1 cellular context compared by ENCODE assay signal in the genomic region with DNA sequence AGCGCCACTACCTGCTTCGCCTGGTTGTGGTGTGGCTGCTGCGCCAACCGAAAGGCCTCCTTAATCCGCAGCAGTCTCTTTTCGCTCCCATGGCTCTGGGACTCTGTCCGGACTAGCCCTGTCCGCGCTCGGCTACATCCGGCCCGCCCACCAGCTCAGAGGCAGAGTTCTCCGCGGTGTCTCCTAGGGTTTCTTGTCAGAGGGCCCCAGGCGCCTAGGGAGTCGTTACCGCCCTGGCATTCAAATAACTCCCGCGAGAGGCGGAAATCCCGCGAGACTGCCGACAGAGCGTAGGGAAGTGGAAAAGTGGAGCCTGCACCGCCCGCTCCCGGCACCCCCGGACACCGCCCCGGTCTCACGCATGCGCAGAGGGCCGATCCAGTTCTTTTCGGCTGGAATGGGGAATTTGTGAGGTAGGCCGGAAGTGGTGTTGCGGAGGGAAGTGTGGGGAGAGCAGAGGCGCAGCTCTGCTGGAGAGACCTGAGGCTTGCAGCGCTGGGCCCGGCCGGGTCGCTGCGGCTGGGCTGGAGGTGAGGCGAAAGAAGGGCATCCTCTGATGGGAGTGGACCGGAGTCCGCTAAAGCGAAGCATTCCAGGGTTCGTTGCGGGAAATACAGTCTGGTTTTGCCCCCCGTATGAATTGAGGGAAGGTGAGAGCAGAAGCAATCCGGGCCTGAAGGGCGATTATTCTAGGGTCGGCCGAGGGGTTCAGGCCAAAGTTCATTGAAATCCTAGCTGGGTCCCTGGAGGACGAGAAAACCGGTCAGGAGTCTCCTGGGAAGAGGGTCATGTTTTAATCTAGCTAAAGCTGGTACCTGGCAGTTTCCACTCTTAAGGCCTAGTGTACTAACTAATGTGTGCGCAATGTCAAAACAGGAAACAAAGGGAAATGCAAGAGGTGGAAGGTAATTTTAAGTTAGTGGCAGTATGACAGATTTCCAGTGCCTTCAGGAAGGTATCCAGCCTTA.
TF ChIP-seq lines count a peak whose summit lies in the region.

TSS of gene FAM200B (plus strand) at position 456 of the 968 bp plus-strand sequence. CDS start 5,151 bp downstream, outside the sequence.

TF ChIP-seq in HepG2, 621 proteins besides CTCF, POLR2A, EP300 and RAD21 (continued from another document and continues in another):
- TF ChIP-seq EHMT2 (IDR thresholded peaks at IDR 0.05; ENCODE audit: borderline replicate concordance, low read depth, low read length): no peak
- peak; percentile 89 for TF ChIP-seq ATF7-NPFF (CRISPR knock-in tag; IDR thresholded peaks at IDR 0.05; ENCODE audit: low read depth)
- 0 out of 2 replicates have a peak, but pooled peaks have one; percentile 35 for TF ChIP-seq AKAP8 (CRISPR knock-in tag; IDR thresholded peaks at IDR 0.05)
- no peak for TF ChIP-seq ATF7 (IDR thresholded peaks at IDR 0.05)
- no peak for TF ChIP-seq ATF7 (CRISPR knock-in tag; IDR thresholded peaks at IDR 0.05)
- TF ChIP-seq ZNF672 (CRISPR knock-in tag; IDR thresholded peaks at IDR 0.05): no peak
- TF ChIP-seq FUBP1 (CRISPR knock-in tag; IDR thresholded peaks at IDR 0.05; ENCODE audit: borderline replicate concordance): no peak
- no peak for TF ChIP-seq TAF15 (IDR thresholded peaks at IDR 0.05; ENCODE audit: low read depth, low read length, poor library complexity, severe bottlenecking)
- TF ChIP-seq ZNF562 (CRISPR knock-in tag; IDR thresholded peaks at IDR 0.05; ENCODE audit: borderline replicate concordance): no peak
- no peak for TF ChIP-seq LRRFIP1 (CRISPR knock-in tag; conservative IDR thresholded peaks at IDR 0.05)
- TF ChIP-seq ZFP36 (IDR thresholded peaks at IDR 0.05; ENCODE audit: borderline replicate concordance, low read depth, low read length, partially characterized antibody): no peak
- no peak for TF ChIP-seq ZNF367 (CRISPR knock-in tag; IDR thresholded peaks at IDR 0.05; ENCODE audit: borderline replicate concordance)
- TF ChIP-seq MTA1 (CRISPR knock-in tag; IDR thresholded peaks at IDR 0.05; ENCODE audit: borderline replicate concordance): peak; percentile 11; the same call in 1 of the 2 replicates
- TF ChIP-seq XBP1 (CRISPR knock-in tag; IDR thresholded peaks at IDR 0.05): no peak; the same call in 1 of the 2 replicates
- TF ChIP-seq SP2 (CRISPR knock-in tag; IDR thresholded peaks at IDR 0.05): 0 out of 2 replicates have a peak, but pooled peaks have one; percentile 48
- no peak for TF ChIP-seq SMARCE1 (IDR thresholded peaks at IDR 0.05; ENCODE audit: borderline replicate concordance)
- TF ChIP-seq ONECUT2 (CRISPR knock-in tag; IDR thresholded peaks at IDR 0.05): no peak
- no peak for TF ChIP-seq CENPX (CRISPR knock-in tag; IDR thresholded peaks at IDR 0.05)
- TF ChIP-seq, protein P1, sequence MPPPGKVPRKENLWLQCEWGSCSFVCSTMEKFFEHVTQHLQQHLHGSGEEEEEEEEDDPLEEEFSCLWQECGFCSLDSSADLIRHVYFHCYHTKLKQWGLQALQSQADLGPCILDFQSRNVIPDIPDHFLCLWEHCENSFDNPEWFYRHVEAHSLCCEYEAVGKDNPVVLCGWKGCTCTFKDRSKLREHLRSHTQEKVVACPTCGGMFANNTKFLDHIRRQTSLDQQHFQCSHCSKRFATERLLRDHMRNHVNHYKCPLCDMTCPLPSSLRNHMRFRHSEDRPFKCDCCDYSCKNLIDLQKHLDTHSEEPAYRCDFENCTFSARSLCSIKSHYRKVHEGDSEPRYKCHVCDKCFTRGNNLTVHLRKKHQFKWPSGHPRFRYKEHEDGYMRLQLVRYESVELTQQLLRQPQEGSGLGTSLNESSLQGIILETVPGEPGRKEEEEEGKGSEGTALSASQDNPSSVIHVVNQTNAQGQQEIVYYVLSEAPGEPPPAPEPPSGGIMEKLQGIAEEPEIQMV (CRISPR knock-in tag; IDR thresholded peaks at IDR 0.05; ENCODE audit: low read depth): no peak
- TF ChIP-seq KAT7 (CRISPR knock-in tag; IDR thresholded peaks at IDR 0.05; ENCODE audit: borderline replicate concordance): peak; percentile 82
- 0 out of 2 replicates have a peak, but pooled peaks have one; percentile 31 for TF ChIP-seq KLF11 (CRISPR knock-in tag; IDR thresholded peaks at IDR 0.05)
- peak; percentile 91 for TF ChIP-seq ZNF598 (CRISPR knock-in tag; IDR thresholded peaks at IDR 0.05; ENCODE audit: borderline replicate concordance)
- TF ChIP-seq MNT (IDR thresholded peaks at IDR 0.05): no peak; the same call in none of the 2 replicates
- no peak for TF ChIP-seq FOXK2 (IDR thresholded peaks at IDR 0.05)
- TF ChIP-seq KDM2A (CRISPR knock-in tag; IDR thresholded peaks at IDR 0.05; ENCODE audit: borderline replicate concordance, low read depth): no peak; the same call in 1 of the 2 replicates
- peak; percentile 28 for TF ChIP-seq GATAD2A (CRISPR knock-in tag; IDR thresholded peaks at IDR 0.05)
- TF ChIP-seq SRF (IDR thresholded peaks at IDR 0.05; ENCODE audit: low read depth, low read length): no peak
- TF ChIP-seq SETDB1 (CRISPR knock-in tag; IDR thresholded peaks at IDR 0.05; ENCODE audit: borderline replicate concordance): no peak
- TF ChIP-seq POLR2AphosphoS5 (IDR thresholded peaks at IDR 0.05; ENCODE audit: low read depth, low read length): peak; percentile 79
- no peak for TF ChIP-seq SSRP1 (CRISPR knock-in tag; IDR thresholded peaks at IDR 0.05)
- no peak for TF ChIP-seq ZNF251 (CRISPR knock-in tag; IDR thresholded peaks at IDR 0.05)
- TF ChIP-seq PHF20 (CRISPR knock-in tag; IDR thresholded peaks at IDR 0.05): peak; percentile 78
- 0 out of 2 replicates have a peak, but pooled peaks have one; percentile 80 for TF ChIP-seq ZBTB34 (CRISPR knock-in tag; IDR thresholded peaks at IDR 0.05)
- peak; percentile 33; the same call in 1 of the 2 replicates for TF ChIP-seq NR2F6 (IDR thresholded peaks at IDR 0.05)
- peak; percentile 19; the same call in 1 of the 2 replicates for TF ChIP-seq NR2F6 (CRISPR knock-in tag; IDR thresholded peaks at IDR 0.05)
- TF ChIP-seq, protein P2, sequence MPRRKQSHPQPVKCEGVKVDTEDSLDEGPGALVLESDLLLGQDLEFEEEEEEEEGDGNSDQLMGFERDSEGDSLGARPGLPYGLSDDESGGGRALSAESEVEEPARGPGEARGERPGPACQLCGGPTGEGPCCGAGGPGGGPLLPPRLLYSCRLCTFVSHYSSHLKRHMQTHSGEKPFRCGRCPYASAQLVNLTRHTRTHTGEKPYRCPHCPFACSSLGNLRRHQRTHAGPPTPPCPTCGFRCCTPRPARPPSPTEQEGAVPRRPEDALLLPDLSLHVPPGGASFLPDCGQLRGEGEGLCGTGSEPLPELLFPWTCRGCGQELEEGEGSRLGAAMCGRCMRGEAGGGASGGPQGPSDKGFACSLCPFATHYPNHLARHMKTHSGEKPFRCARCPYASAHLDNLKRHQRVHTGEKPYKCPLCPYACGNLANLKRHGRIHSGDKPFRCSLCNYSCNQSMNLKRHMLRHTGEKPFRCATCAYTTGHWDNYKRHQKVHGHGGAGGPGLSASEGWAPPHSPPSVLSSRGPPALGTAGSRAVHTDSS (CRISPR knock-in tag; conservative IDR thresholded peaks at IDR 0.05): 0 out of 2 replicates have a peak, but pooled peaks have one; percentile 49
- TF ChIP-seq HNRNPLL (IDR thresholded peaks at IDR 0.05; ENCODE audit: low read depth, low read length, poor library complexity, severe bottlenecking): peak; percentile 91
- TF ChIP-seq RORA (CRISPR knock-in tag; IDR thresholded peaks at IDR 0.05): no peak
- TF ChIP-seq ZNF678 (CRISPR knock-in tag; IDR thresholded peaks at IDR 0.05): 0 out of 2 replicates have a peak, but pooled peaks have one; percentile 67
- peak; percentile 91 for TF ChIP-seq ETV5 (CRISPR knock-in tag; IDR thresholded peaks at IDR 0.05; ENCODE audit: borderline replicate concordance)
- TF ChIP-seq HDAC1 (CRISPR knock-in tag; IDR thresholded peaks at IDR 0.05): peak; percentile 94
- TF ChIP-seq ARNT2 (CRISPR knock-in tag; IDR thresholded peaks at IDR 0.05; ENCODE audit: low read depth): peak; percentile 99
- 0 out of 2 replicates have a peak, but pooled peaks have one; percentile 45 for TF ChIP-seq WIZ (CRISPR knock-in tag; IDR thresholded peaks at IDR 0.05)
- peak; percentile 91 for TF ChIP-seq E2F1 (CRISPR knock-in tag; IDR thresholded peaks at IDR 0.05)
- TF ChIP-seq KDM5B (CRISPR knock-in tag; IDR thresholded peaks at IDR 0.05; ENCODE audit: borderline replicate concordance): peak; percentile 68; the same call in 1 of the 2 replicates
- TF ChIP-seq ZNF292 (CRISPR knock-in tag; IDR thresholded peaks at IDR 0.05; ENCODE audit: borderline replicate concordance, low read depth): peak; percentile 93
- TF ChIP-seq HOXD1 (CRISPR knock-in tag; IDR thresholded peaks at IDR 0.05): peak; percentile 12; the same call in 1 of the 2 replicates
- TF ChIP-seq TMF1 (CRISPR knock-in tag; IDR thresholded peaks at IDR 0.05; ENCODE audit: low read depth): peak; percentile 46; the same call in 1 of the 2 replicates
- TF ChIP-seq ZNF30 (CRISPR knock-in tag; IDR thresholded peaks at IDR 0.05): no peak
- TF ChIP-seq NR2F2 (IDR thresholded peaks at IDR 0.05; ENCODE audit: borderline replicate concordance, low read depth): no peak
- TF ChIP-seq ZKSCAN1 (IDR thresholded peaks at IDR 0.05; ENCODE audit: low read length): no peak
- TF ChIP-seq ZNF747 (CRISPR knock-in tag; IDR thresholded peaks at IDR 0.05; ENCODE audit: borderline replicate concordance): peak; percentile 69; the same call in 1 of the 2 replicates
- TF ChIP-seq, protein P3, sequence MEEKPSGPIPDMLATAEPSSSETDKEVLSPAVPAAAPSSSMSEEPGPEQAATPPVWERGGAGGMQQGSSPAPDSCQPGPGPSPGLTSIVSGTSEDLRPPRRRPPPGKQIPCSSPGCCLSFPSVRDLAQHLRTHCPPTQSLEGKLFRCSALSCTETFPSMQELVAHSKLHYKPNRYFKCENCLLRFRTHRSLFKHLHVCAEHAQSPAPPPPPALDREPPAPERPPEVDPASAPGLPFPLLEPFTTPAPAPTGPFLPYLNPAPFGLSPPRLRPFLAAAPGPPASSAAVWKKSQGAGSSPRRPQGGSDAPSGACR (CRISPR knock-in tag; IDR thresholded peaks at IDR 0.05): no peak; the same call in 1 of the 2 replicates
- peak; percentile 35; the same call in 1 of the 2 replicates for TF ChIP-seq ZNF777 (CRISPR knock-in tag; IDR thresholded peaks at IDR 0.05)
